Comparison of ENCODE assay signal across 1 cellular context in genomic region chr12:120265483-120266179, GRCh38.
A peak's percentile ranks its signal among the peaks of the same experiment; 100 is the strongest.
TF ChIP-seq lines count a peak whose summit lies in the region.

TSS of gene PXN (minus strand) at chr12:120265730. CDS start at chr12:120265629, 101 bp downstream.

TF ChIP-seq in HepG2, 621 proteins besides CTCF, POLR2A, EP300 and RAD21 (continued from another document and continues in another):
- no peak for TF ChIP-seq IRF9 (CRISPR knock-in tag; IDR thresholded peaks at IDR 0.05; ENCODE audit: borderline replicate concordance)
- TF ChIP-seq NFE2L1 (CRISPR knock-in tag; IDR thresholded peaks at IDR 0.05; ENCODE audit: borderline replicate concordance) = no peak
- no peak for TF ChIP-seq ZC3H4 (CRISPR knock-in tag; IDR thresholded peaks at IDR 0.05; ENCODE audit: borderline replicate concordance)
- TF ChIP-seq ZNF501 (CRISPR knock-in tag; IDR thresholded peaks at IDR 0.05) = no peak
- TF ChIP-seq ZSCAN5A (CRISPR knock-in tag; IDR thresholded peaks at IDR 0.05; ENCODE audit: borderline replicate concordance) = 0 out of 2 replicates have a peak, but pooled peaks have one; percentile 23
- no peak; the same call in 1 of the 2 replicates for TF ChIP-seq EEA1 (CRISPR knock-in tag; IDR thresholded peaks at IDR 0.05; ENCODE audit: borderline replicate concordance)
- TF ChIP-seq ZNF225 (CRISPR knock-in tag; IDR thresholded peaks at IDR 0.05) = no peak
- peak; percentile 42; the same call in 1 of the 2 replicates for TF ChIP-seq ZHX2 (IDR thresholded peaks at IDR 0.05; ENCODE audit: low read depth)
- no peak for TF ChIP-seq ZHX2 (CRISPR knock-in tag; IDR thresholded peaks at IDR 0.05; ENCODE audit: borderline replicate concordance)
- no peak for TF ChIP-seq ZNF792 (CRISPR knock-in tag; IDR thresholded peaks at IDR 0.05)
- TF ChIP-seq CREBL2 (CRISPR knock-in tag; IDR thresholded peaks at IDR 0.05; ENCODE audit: borderline replicate concordance) = no peak
- no peak for TF ChIP-seq NPAS2 (CRISPR knock-in tag; IDR thresholded peaks at IDR 0.05; ENCODE audit: borderline replicate concordance)
- TF ChIP-seq ZNF318 (CRISPR knock-in tag; IDR thresholded peaks at IDR 0.05) = peak; percentile 89; the same call in 1 of the 2 replicates
- TF ChIP-seq TOE1 (CRISPR knock-in tag; IDR thresholded peaks at IDR 0.05) = no peak
- peak; percentile 76 for TF ChIP-seq RXRA (CRISPR knock-in tag; IDR thresholded peaks at IDR 0.05)
- no peak for TF ChIP-seq ZNF12 (CRISPR knock-in tag; IDR thresholded peaks at IDR 0.05)
- TF ChIP-seq NONO (IDR thresholded peaks at IDR 0.05) = no peak
- 0 out of 2 replicates have a peak, but pooled peaks have one; percentile 16 for TF ChIP-seq NONO (CRISPR knock-in tag; conservative IDR thresholded peaks at IDR 0.05)
- no peak for TF ChIP-seq KLF15 (CRISPR knock-in tag; IDR thresholded peaks at IDR 0.05; ENCODE audit: borderline replicate concordance)
- no peak for TF ChIP-seq SYNCRIP (IDR thresholded peaks at IDR 0.05; ENCODE audit: insufficient read depth, low read depth, low read length)
- TF ChIP-seq ZBTB34 (CRISPR knock-in tag; IDR thresholded peaks at IDR 0.05) = no peak
- no peak for TF ChIP-seq JUND (CRISPR knock-in tag; IDR thresholded peaks at IDR 0.05)
- TF ChIP-seq REPIN1 (CRISPR knock-in tag; IDR thresholded peaks at IDR 0.05; ENCODE audit: borderline replicate concordance, low read depth) = 0 out of 2 replicates have a peak, but pooled peaks have one; percentile 52
- TF ChIP-seq ZNF546 (CRISPR knock-in tag; conservative IDR thresholded peaks at IDR 0.05) = no peak; the same call in 1 of the 2 replicates
- no peak for TF ChIP-seq ZSCAN21 (CRISPR knock-in tag; IDR thresholded peaks at IDR 0.05; ENCODE audit: borderline replicate concordance)
- no peak for TF ChIP-seq ZNF121 (CRISPR knock-in tag; IDR thresholded peaks at IDR 0.05)
- TF ChIP-seq SMC3 (IDR thresholded peaks at IDR 0.05; ENCODE audit: low read length) = peak; percentile 2; the same call in 1 of the 2 replicates
- peak; percentile 39 to 62; a peak in 2 of 4 replicates for TF ChIP-seq NR2F1 (CRISPR knock-in tag; IDR thresholded peaks at IDR 0.05)
- no peak for TF ChIP-seq ZNF639 (CRISPR knock-in tag; conservative IDR thresholded peaks at IDR 0.05)
- TF ChIP-seq YEATS2 (CRISPR knock-in tag; IDR thresholded peaks at IDR 0.05; ENCODE audit: borderline replicate concordance) = peak; percentile 45; the same call in 1 of the 2 replicates
- TF ChIP-seq FUBP1 (CRISPR knock-in tag; IDR thresholded peaks at IDR 0.05; ENCODE audit: borderline replicate concordance) = no peak
- no peak for TF ChIP-seq PRMT3 (CRISPR knock-in tag; IDR thresholded peaks at IDR 0.05; ENCODE audit: borderline replicate concordance, low read depth)
- TF ChIP-seq MTERF4 (CRISPR knock-in tag; IDR thresholded peaks at IDR 0.05) = no peak
- no peak for TF ChIP-seq ZNF746 (CRISPR knock-in tag; IDR thresholded peaks at IDR 0.05)
